Comparison of ENCODE assay signal across 23 cellular contexts in genomic region chr20:61026731-61027130, GRCh38.
DNase-seq lines count a peak whose midpoint lies in the region; ATAC-seq and TF ChIP-seq lines count a peak whose summit lies in the region.
"Had no signal": no experiment of that assay in that cellular context is flagged by ENCODE, and none has a peak within 500 bp of the region (broad histone marks: within the 10 kb centered on the region; RNA-seq: fewer than 3 reads in every experiment).

No MANE protein-coding gene starts in this region.

- H3K9me3 Mint-ChIP-seq in osteocyte (ENCODE audit: unreplicated experiment), result no peaks in the 10 kb centered on the region
- H3K9me3 Mint-ChIP-seq: HFFc6 had no signal

- no peaks in the 10 kb centered on the region for H3K4me1 Mint-ChIP-seq in osteocyte (ENCODE audit: unreplicated experiment)
- H3K4me1 Mint-ChIP-seq: CD14-positive monocyte; CD8-positive, alpha-beta memory T cell had no signal

- H3K9me3 ChIP-seq in gastroesophageal sphincter, result no peaks in the 10 kb centered on the region
- H3K9me3 ChIP-seq: A549, BE2C, HAP-1 had no signal

- no peak overlapping the region for H3K4me3 Mint-ChIP-seq in osteocyte (ENCODE audit: unreplicated experiment)
- H3K4me3 Mint-ChIP-seq: CD14-positive monocyte; CD4-positive, alpha-beta T cell; CD8-positive, alpha-beta memory T cell; HFFc6 had no signal

- no peaks in the 10 kb centered on the region for H3K27me3 ChIP-seq in gastroesophageal sphincter
- H3K27me3 ChIP-seq: BE2C; BLaER1 treated with 17β-estradiol and CSF1 and Interleukin-3, amounts not matched to agents 10 nM and 100 nM had no signal

- no peak overlapping the region for H3K4me3 ChIP-seq in gastroesophageal sphincter
- H3K4me3 ChIP-seq: A549; BLaER1 treated with 17β-estradiol and CSF1 and Interleukin-3, amounts not matched to agents 10 nM and 100 nM; GM12878; HAP-1 had no signal

- no peak for TF ChIP-seq POLR2A in gastroesophageal sphincter (IDR thresholded peaks at IDR 0.05)

- TF ChIP-seq EP300 in gastroesophageal sphincter (IDR thresholded peaks at IDR 0.05), result no peak

- WGBS in gastroesophageal sphincter (ENCODE audit: low coverage in 1 of 2), 2 donors, result 59 to 66% methylated on average over 3 to 5 of the region's 5 CpGs

- H3K4me1 ChIP-seq in gastroesophageal sphincter, result peaks cover 0 to 38% (median 0%) of the 10 kb centered on the region in 3 donors
- H3K4me1 ChIP-seq: A549; BE2C; BLaER1 treated with 17β-estradiol and CSF1 and Interleukin-3, amounts not matched to agents 10 nM and 100 nM; HAP-1 had no signal

- ATAC-seq in gastroesophageal sphincter, result no peak
- ATAC-seq in HG02973 (IDR thresholded peaks at IDR 0.05; ENCODE audit: unreplicated experiment), result no peak
- no peak for ATAC-seq in HG03571 (IDR thresholded peaks at IDR 0.05; ENCODE audit: unreplicated experiment)
- ATAC-seq: A549, GM12878 had no signal

- no peaks in the 10 kb centered on the region for H3K36me3 ChIP-seq in gastroesophageal sphincter
- H3K36me3 ChIP-seq: BE2C; BLaER1 treated with 17β-estradiol and CSF1 and Interleukin-3, amounts not matched to agents 10 nM and 100 nM; HAP-1 had no signal

- no peak for TF ChIP-seq CTCF in gastroesophageal sphincter (IDR thresholded peaks at IDR 0.05)
- no peak for TF ChIP-seq CTCF in osteocyte (IDR thresholded peaks at IDR 0.05)

- H3K27me3 Mint-ChIP-seq in osteocyte (ENCODE audit: unreplicated experiment), result no peaks in the 10 kb centered on the region
- H3K27me3 Mint-ChIP-seq: CD4-positive, alpha-beta T cell had no signal

- H3K27ac Mint-ChIP-seq in osteocyte (ENCODE audit: unreplicated experiment), result no peak overlapping the region
- H3K27ac Mint-ChIP-seq: CD14-positive monocyte; CD4-positive, alpha-beta T cell; HFFc6 had no signal

- peak overlapping the region in 3 of 4 donors; percentile 1 to 71 (median 42) for H3K27ac ChIP-seq in gastroesophageal sphincter
- H3K27ac ChIP-seq: A549; BLaER1 treated with 17β-estradiol and CSF1 and Interleukin-3, amounts not matched to agents 10 nM and 100 nM had no signal

- DNase-seq in NCI-H1105 (lab: John Stamatoyannopoulos, UW) (peak; percentile 31), NCI-H1105 treated with DMSO at 0.1 percent for 48 hours (lab: John Stamatoyannopoulos, UW) (no peak), osteocyte (ENCODE audit: extremely low spot score, unreplicated experiment) (peak; percentile 56)
- DNase-seq: 8988T; ACHN; AML-193; BE2C; CD4-positive, alpha-beta T cell; CD8-positive, alpha-beta memory T cell; DMS 273 treated with DMSO at 0.1 percent for 48 hours; DMS79; EL; GDM1; GOT3; HFFc6 had no signal

- H3K36me3 Mint-ChIP-seq in osteocyte (ENCODE audit: unreplicated experiment), result no peaks in the 10 kb centered on the region
- H3K36me3 Mint-ChIP-seq: CD14-positive monocyte; CD8-positive, alpha-beta memory T cell had no signal
